ENCODE assay signal across 15 cellular contexts in the genomic region with DNA sequence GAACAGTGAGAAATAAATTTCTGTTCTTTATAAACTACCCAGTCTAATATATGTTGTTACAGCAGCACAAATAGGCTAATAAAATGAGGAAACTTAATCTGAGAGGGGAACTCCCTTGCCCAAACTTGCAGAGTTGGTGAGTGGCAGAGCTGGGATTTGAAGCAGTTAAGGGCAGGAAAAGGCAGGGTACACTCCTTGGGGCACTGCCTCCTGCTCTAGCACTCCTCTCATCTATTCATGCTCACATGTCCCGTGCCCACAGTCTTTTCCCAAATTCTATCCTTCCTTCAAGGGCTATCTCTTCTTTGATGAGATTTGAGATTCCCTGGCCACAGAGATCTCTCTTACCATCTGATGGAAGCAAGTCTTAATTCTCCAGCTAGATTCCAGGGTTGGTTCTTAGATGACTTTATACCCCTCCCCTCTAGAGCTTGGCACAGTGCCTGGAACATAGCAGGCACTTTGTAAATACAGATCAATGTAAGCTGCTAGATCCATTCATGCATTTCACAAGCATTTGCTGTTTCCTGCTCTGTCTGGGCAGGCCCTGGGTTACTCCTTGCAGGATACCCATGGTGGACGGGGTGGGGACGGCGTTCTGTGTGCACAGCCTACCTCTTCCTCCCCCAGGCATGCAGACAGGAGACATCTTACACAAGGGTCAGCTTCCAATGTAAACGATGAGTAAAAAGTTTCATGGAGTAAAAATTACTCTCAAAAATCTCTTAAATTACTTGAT. TPM values are rescaled to one million over a fixed set of nuclear protein-coding genes. Genes with fewer than 3 reads are reported as not detected.
DNase-seq lines count a peak whose midpoint lies in the region; ATAC-seq, FAIRE-seq and TF ChIP-seq lines count a peak whose summit lies in the region.
"Had no signal": no experiment of that assay in that cellular context is flagged by ENCODE, and none has a peak within 500 bp of the region (broad histone marks: within the 10 kb centered on the region; RNA-seq: fewer than 3 reads in every experiment).

No MANE protein-coding gene starts in this region.

- H3K27ac Mint-ChIP-seq in type B pancreatic cell = no peak overlapping the region
- H3K27ac Mint-ChIP-seq: activated naive CD8-positive, alpha-beta T cell; naive thymus-derived CD8-positive, alpha-beta T cell had no signal

- H3K4me3 Mint-ChIP-seq in type B pancreatic cell = no peak overlapping the region
- H3K4me3 Mint-ChIP-seq: activated naive CD8-positive, alpha-beta T cell; naive thymus-derived CD8-positive, alpha-beta T cell had no signal

- intact Hi-C loops in PC-3 (cut with micrococcal nuclease) = no loop called here

- H3K9me3 ChIP-seq in A549 (no peaks in the 10 kb centered on the region), PC-3 (ENCODE audit: low read length) (no peaks in the 10 kb centered on the region)

- 16% methylated on average over 5 of the region's 5 CpGs for WGBS in A549 (ENCODE audit: missing lambda C conversion rate)

- CTCF ChIA-PET in A549 (lab: Yijun Ruan, JAX) = interaction anchor here (1.2 kb wide), 1 partner anchor 20 kb away, joined by 3 read pairs; no protein-coding TSS in a partner anchor
- CTCF ChIA-PET in PC-3 (lab: Charles Lee) = interaction anchor here (0.6 kb wide), 1 partner anchor 744 kb away, joined by 3 read pairs; no protein-coding TSS in a partner anchor

- no peak for TF ChIP-seq POLR2A in A549 (IDR thresholded peaks at IDR 0.05; ENCODE audit: low read length)

- BruUV-seq in PC-3 (replicated peaks; lab: Mats Ljungman, UMichigan) = no TSS peak

- no peak for TF ChIP-seq RAD21 in A549 (conservative IDR thresholded peaks at IDR 0.05 in 1 of 2, IDR thresholded peaks at IDR 0.05 in 1 of 2)

- H3F3A ChIP-seq in PC-3 (ENCODE audit: low read length, unreplicated experiment) = no peaks in the 10 kb centered on the region

- POLR2A ChIA-PET in A549 (lab: Yijun Ruan, JAX) (interaction anchor here (0.7 kb wide), 1 partner anchor 25 kb away, joined by 3 read pairs; no protein-coding TSS in a partner anchor), PC-3 (lab: Charles Lee; ENCODE audit: unreplicated experiment) (no interaction called here)

- H3K4me1 ChIP-seq in A549 (peaks cover 14% of the 10 kb centered on the region), PC-3 (ENCODE audit: insufficient read depth, low read length) (peaks cover 10% of the 10 kb centered on the region), foreskin keratinocyte (peaks cover 13% of the 10 kb centered on the region)
- H3K4me1 ChIP-seq: gastroesophageal sphincter had no signal

- no peaks in the 10 kb centered on the region for H3K9me3 Mint-ChIP-seq in type B pancreatic cell

- peak overlapping the region; percentile 60; the same call in 1 of the 2 replicates for H2AFZ ChIP-seq in PC-3 (ENCODE audit: low read length)

- H3K9ac ChIP-seq in PC-3 (ENCODE audit: low read length) = no peak overlapping the region

- peaks cover 6% of the 10 kb centered on the region for H3K4me1 Mint-ChIP-seq in type B pancreatic cell (ENCODE audit: unreplicated experiment)
- H3K4me1 Mint-ChIP-seq: naive thymus-derived CD8-positive, alpha-beta T cell had no signal

- no peak for TF ChIP-seq EP300 in A549 (IDR thresholded peaks at IDR 0.05)

- H4K20me1 ChIP-seq in PC-3 (ENCODE audit: low read length) = no peaks in the 10 kb centered on the region

- in situ Hi-C loops in KBM-7 (cut with MboI; ENCODE audit: low pct_unique_long_range_greater_than_20kb, low sequenced_read_pairs) = no loop called here

- H3K36me3 Mint-ChIP-seq in type B pancreatic cell = no peaks in the 10 kb centered on the region
- H3K36me3 Mint-ChIP-seq: activated naive CD8-positive, alpha-beta T cell; naive thymus-derived CD8-positive, alpha-beta T cell had no signal

- ATAC-seq in A549 (peak in 1 of 2 experiments; percentile 88; a peak in 3 of 6 replicates), PC-3 (peak; percentile 97), foreskin keratinocyte (peak; percentile 93), HG02588 (IDR thresholded peaks at IDR 0.05; ENCODE audit: unreplicated experiment) (no peak)
- ATAC-seq: gastroesophageal sphincter; naive thymus-derived CD8-positive, alpha-beta T cell had no signal

- TF ChIP-seq CTCF in A549 (IDR thresholded peaks at IDR 0.05) = no peak
- TF ChIP-seq CTCF in PC-3 (conservative IDR thresholded peaks at IDR 0.05; ENCODE audit: low read depth, low read length) = no peak
- TF ChIP-seq CTCF in foreskin keratinocyte (conservative IDR thresholded peaks at IDR 0.05) = no peak
- no peak for TF ChIP-seq CTCF in type B pancreatic cell (conservative IDR thresholded peaks at IDR 0.05)

- H3K36me3 ChIP-seq in PC-3 (ENCODE audit: low read depth, low read length) = no peaks in the 10 kb centered on the region
- H3K36me3 ChIP-seq: gastroesophageal sphincter had no signal

- H3K27me3 ChIP-seq in PC-3 (ENCODE audit: low read length) = no peaks in the 10 kb centered on the region
- H3K27me3 ChIP-seq in foreskin keratinocyte = no peaks in the 10 kb centered on the region
- H3K27me3 ChIP-seq: gastroesophageal sphincter had no signal

- H3K79me2 ChIP-seq in PC-3 (ENCODE audit: low read length) = no peaks in the 10 kb centered on the region

- H3K27ac ChIP-seq in A549 = peak overlapping the region; percentile 47 to 58; a peak in 3 of 6 replicates
- no peak overlapping the region for H3K27ac ChIP-seq in PC-3 (ENCODE audit: low read length)
- no peak overlapping the region for H3K27ac ChIP-seq in foreskin keratinocyte
- H3K27ac ChIP-seq: gastroesophageal sphincter had no signal

- H3K4me3 ChIP-seq in A549 (no peak overlapping the region), PC-3 (ENCODE audit: low read length) (no peak overlapping the region)
- H3K4me3 ChIP-seq: gastroesophageal sphincter had no signal

- no peak for FAIRE-seq in A549 (lab: Jason Lieb, UNC)
- FAIRE-seq: GM12892, H1 had no signal

- no peaks in the 10 kb centered on the region for H3K9me2 ChIP-seq in PC-3 (replicated peaks; ENCODE audit: low read length)

- H3K4me2 ChIP-seq in A549 (peak overlapping the region; percentile 34; the same call in 2 of the 3 replicates), PC-3 (ENCODE audit: low read length) (peak overlapping the region; percentile 56)

- peaks cover 5% of the 10 kb centered on the region for H3K27me3 Mint-ChIP-seq in type B pancreatic cell
- H3K27me3 Mint-ChIP-seq: activated naive CD8-positive, alpha-beta T cell had no signal

- DNase-seq in A549 (ENCODE audit: low read depth in 1 of 2, low spot score in 1 of 2) (peak in 1 of 2 experiments; percentile 54), KBM-7 (peak; percentile 35), PC-3 (peak; percentile 70), foreskin keratinocyte (peak; percentile 94 to 97), type B pancreatic cell (ENCODE audit: extremely low spot score, unreplicated experiment) (no peak), hepatic stellate cell (ENCODE audit: low spot score) (no peak)
- no peak for DNase-seq in effector CD4-positive, alpha-beta T cell
- DNase-seq: activated CD4-positive, CD25-positive, alpha-beta regulatory T cell treated with anti-CD3 and anti-CD28 coated beads, Interleukin-2, amount 50 U/mL, for 72 hours; naive thymus-derived CD8-positive, alpha-beta T cell had no signal

TF ChIP-seq in A549, 52 proteins besides CTCF, POLR2A, EP300 and RAD21 (continues in another document):
- TF ChIP-seq HOXB5 (CRISPR knock-in tag; IDR thresholded peaks at IDR 0.05) = no peak
- TF ChIP-seq EHMT2 (IDR thresholded peaks at IDR 0.05; ENCODE audit: low read depth) = no peak
- no peak for TF ChIP-seq ZC3H11A (IDR thresholded peaks at IDR 0.05)
- TF ChIP-seq ELK1 (IDR thresholded peaks at IDR 0.05; ENCODE audit: low read depth, low read length) = no peak
- no peak for TF ChIP-seq CHD4 (IDR thresholded peaks at IDR 0.05; ENCODE audit: borderline replicate concordance)
- no peak for TF ChIP-seq NFE2L2 (conservative IDR thresholded peaks at IDR 0.05; ENCODE audit: low read length)
- TF ChIP-seq RFX5 (IDR thresholded peaks at IDR 0.05) = no peak

RNA-seq across cellular contexts. Expression of gene ABCC12, which starts 39.2 kb away (rescaled TPM):
- polyA plus RNA-seq in A549 (2011; rRNA removed) (0.23 and 0.24 TPM in 2 replicates), A549 (2017; fragmentation: RNase III; extraction: RNeasy Plus Mini Kit Qiagen cat#74134 plus additional on column Dnase treatment) (0.13 TPM in 1 of 3 replicates, not detected in the others), foreskin keratinocyte (not detected in 2 replicates)
- 0.11 and 0.16 TPM in 2 replicates for polyA plus RNA-seq in A549 (2012; cell fraction: cytosol; rRNA removed)
- 0.41 and 1.5 TPM in 2 replicates for polyA plus RNA-seq in A549 (2012; cell fraction: nucleus; rRNA removed)
- polyA minus RNA-seq in A549 (2011; rRNA and poly(A)+ RNA removed) = not detected in 2 replicates
- total RNA-seq in PC-3 (2014; rRNA removed) (not detected in 2 replicates), foreskin keratinocyte (not detected in 2 replicates), type B pancreatic cell (ENCODE audit: low replicate concordance) (0.10 TPM in 1 of 2 replicates, not detected in the other)
- total RNA-seq: gastroesophageal sphincter; H1; naive thymus-derived CD8-positive, alpha-beta T cell; urinary bladder had no signal
- polyA plus RNA-seq: naive thymus-derived CD8-positive, alpha-beta T cell; urinary bladder had no signal

RNA-seq across cellular contexts. Expression of gene LONP2, which starts 49.1 kb away (rescaled TPM):
- polyA plus RNA-seq in A549 (2011; rRNA removed) (51.3 and 53.6 TPM in 2 replicates), A549 (2017; fragmentation: RNase III; extraction: RNeasy Plus Mini Kit Qiagen cat#74134 plus additional on column Dnase treatment) (27.8 to 29.7 TPM (median 29.1 TPM) in 3 replicates), foreskin keratinocyte (13.1 and 15.1 TPM in 2 replicates)
- polyA plus RNA-seq in A549 (2012; cell fraction: cytosol; rRNA removed) = 13.1 and 16.4 TPM in 2 replicates
- polyA plus RNA-seq in A549 (2012; cell fraction: nucleus; rRNA removed) = 16.6 and 17.1 TPM in 2 replicates
- polyA minus RNA-seq in A549 (2011; rRNA and poly(A)+ RNA removed) = 96.9 and 112 TPM in 2 replicates
- total RNA-seq in PC-3 (2014; rRNA removed) (32.3 and 41.5 TPM in 2 replicates), foreskin keratinocyte (53.5 and 55.8 TPM in 2 replicates), type B pancreatic cell (ENCODE audit: low replicate concordance) (61.5 and 65.5 TPM in 2 replicates)

RNA-seq across cellular contexts. Expression of gene ABCC11, which starts 52.3 kb away (rescaled TPM):
- polyA plus RNA-seq in A549 (2011; rRNA removed) (0.21 and 0.22 TPM in 2 replicates), A549 (2017; fragmentation: RNase III; extraction: RNeasy Plus Mini Kit Qiagen cat#74134 plus additional on column Dnase treatment) (0.05 to 0.19 TPM (median 0.09 TPM) in 3 replicates), foreskin keratinocyte (0.03 and 0.09 TPM in 2 replicates)
- 0.05 and 0.08 TPM in 2 replicates for polyA plus RNA-seq in A549 (2012; cell fraction: cytosol; rRNA removed)
- polyA plus RNA-seq in A549 (2012; cell fraction: nucleus; rRNA removed) = 0.18 and 0.24 TPM in 2 replicates
- 0.10 and 0.83 TPM in 2 replicates for polyA minus RNA-seq in A549 (2011; rRNA and poly(A)+ RNA removed)
- total RNA-seq in PC-3 (2014; rRNA removed) (0.26 TPM in 1 of 2 replicates, not detected in the other), foreskin keratinocyte (0.10 and 0.11 TPM in 2 replicates), type B pancreatic cell (ENCODE audit: low replicate concordance) (0.07 and 0.19 TPM in 2 replicates)
- total RNA-seq: gastroesophageal sphincter, H1 had no signal

Comparison
In these comparisons a context has a peak if more than half of its experiments do, and no peak if none do; other contexts are left out.
1. DNase-seq: peak in KBM-7 (single experiment), PC-3 (single experiment) and foreskin keratinocyte (2 of 2); none in effector CD4-positive, alpha-beta T cell (single experiment), type B pancreatic cell (single experiment) and hepatic stellate cell (single experiment).
2. H3K27ac ChIP-seq: peak in A549 (2 of 2); none in PC-3 (single experiment) and foreskin keratinocyte (single experiment).